Comparison of ENCODE assay signal across 10 cellular contexts in genomic region chr17:80413771-80414507, GRCh38. TPM values are rescaled to one million over a fixed set of nuclear protein-coding genes. Genes with fewer than 3 reads are reported as not detected.
DNase-seq lines count a peak whose midpoint lies in the region; ATAC-seq, FAIRE-seq and TF ChIP-seq lines count a peak whose summit lies in the region.
"Had no signal": no experiment of that assay in that cellular context is flagged by ENCODE, and none has a peak within 500 bp of the region (broad histone marks: within the 10 kb centered on the region; RNA-seq: fewer than 3 reads in every experiment).

No MANE protein-coding gene starts in this region.

- peaks cover 44% of the 10 kb centered on the region for H3K27me3 Mint-ChIP-seq in activated CD8-positive, alpha-beta memory T cell treated with anti-CD3 and anti-CD28 coated beads, Interleukin-2, amount 10 ng/mL, durations not matched to agents 7 days and 5 days
- peaks cover 29% of the 10 kb centered on the region for H3K27me3 Mint-ChIP-seq in activated T-helper 2 cell treated with anti-CD3 and anti-CD28 coated beads, Interferon-gamma antibody, Interleukin-2, Interleukin-4, amounts not matched to agents 10 μg/mL and 5 μg/mL and 100 μg/mL, durations not matched to agents 14 hours and 24 hours and 36 hours (ENCODE audit: low read depth)

- H3K36me3 ChIP-seq in keratinocyte (ENCODE audit: control insufficient read depth in 2 of 2, extremely low read depth in 1 of 2, insufficient read depth in 2 of 2, low read length in 2 of 2) (peaks cover 6 to 16% of the 10 kb centered on the region in 2 experiments), testis (ENCODE audit: low read depth, missing control alignments) (no peaks in the 10 kb centered on the region)

- ATAC-seq in activated CD8-positive, alpha-beta memory T cell treated with anti-CD3 and anti-CD28 coated beads, Interleukin-2, amount 10 ng/mL, durations not matched to agents 7 days and 5 days = no peak
- ATAC-seq in GM18517 (IDR thresholded peaks at IDR 0.05; ENCODE audit: unreplicated experiment) = no peak

- H3K4me3 Mint-ChIP-seq in activated CD8-positive, alpha-beta memory T cell treated with anti-CD3 and anti-CD28 coated beads, Interleukin-2, amount 10 ng/mL, durations not matched to agents 7 days and 5 days = peak overlapping the region; percentile 80
- H3K4me3 Mint-ChIP-seq in activated T-helper 2 cell treated with anti-CD3 and anti-CD28 coated beads, Interferon-gamma antibody, Interleukin-2, Interleukin-4, amounts not matched to agents 10 μg/mL and 5 μg/mL and 100 μg/mL, durations not matched to agents 14 hours and 24 hours and 36 hours (ENCODE audit: low read depth) = peak overlapping the region; percentile 86

- H3K27me3 ChIP-seq in keratinocyte (ENCODE audit: control insufficient read depth, extremely low read depth, insufficient read depth, low read length) (no peaks in the 10 kb centered on the region), testis (no peaks in the 10 kb centered on the region)

- intact Hi-C loops in activated T-helper 2 cell treated with anti-CD3 and anti-CD28 coated beads, Interferon-gamma antibody, Interleukin-2, Interleukin-4, amounts not matched to agents 10 μg/mL and 5 μg/mL and 100 μg/mL, durations not matched to agents 14 hours and 24 hours and 36 hours (cut with micrococcal nuclease) = loop anchor here (10.0 kb wide), 1 partner anchor 131 kb away; the partner anchor contains the start of gene RPTOR
- intact Hi-C loops in testis (cut with DNase I; ENCODE audit: low total_unique reads) = no loop called here

- peaks cover 17% of the 10 kb centered on the region for H3K4me1 Mint-ChIP-seq in activated CD8-positive, alpha-beta memory T cell treated with anti-CD3 and anti-CD28 coated beads, Interleukin-2, amount 10 ng/mL, durations not matched to agents 7 days and 5 days
- peaks cover 9% of the 10 kb centered on the region for H3K4me1 Mint-ChIP-seq in activated T-helper 2 cell treated with anti-CD3 and anti-CD28 coated beads, Interferon-gamma antibody, Interleukin-2, Interleukin-4, amounts not matched to agents 10 μg/mL and 5 μg/mL and 100 μg/mL, durations not matched to agents 14 hours and 24 hours and 36 hours (ENCODE audit: low read depth)

- peak overlapping the region; percentile 95 for H2AFZ ChIP-seq in keratinocyte (ENCODE audit: control insufficient read depth, low read length)

- TF ChIP-seq POLR2A in testis (IDR thresholded peaks at IDR 0.05) = no peak

- H3K9me3 ChIP-seq in keratinocyte (ENCODE audit: control insufficient read depth, low read depth, low read length) = no peaks in the 10 kb centered on the region
- H3K9me3 ChIP-seq in testis = no peaks in the 10 kb centered on the region

- H3K79me2 ChIP-seq in keratinocyte (ENCODE audit: control insufficient read depth, insufficient read depth, low read length) = peaks cover 25% of the 10 kb centered on the region

- H3K27ac ChIP-seq in keratinocyte (ENCODE audit: control insufficient read depth, insufficient read depth, low read length) = no peak overlapping the region
- H3K27ac ChIP-seq in testis = no peak overlapping the region

- 33 to 34% methylated on average over 26 of the region's 26 CpGs for WGBS in testis, 2 donors

- no peaks in the 10 kb centered on the region for H3K9me3 Mint-ChIP-seq in activated CD8-positive, alpha-beta memory T cell treated with anti-CD3 and anti-CD28 coated beads, Interleukin-2, amount 10 ng/mL, durations not matched to agents 7 days and 5 days (ENCODE audit: low read depth)
- no peaks in the 10 kb centered on the region for H3K9me3 Mint-ChIP-seq in activated T-helper 2 cell treated with anti-CD3 and anti-CD28 coated beads, Interferon-gamma antibody, Interleukin-2, Interleukin-4, amounts not matched to agents 10 μg/mL and 5 μg/mL and 100 μg/mL, durations not matched to agents 14 hours and 24 hours and 36 hours

- peak overlapping the region; percentile 99 for H3K4me2 ChIP-seq in keratinocyte (ENCODE audit: control insufficient read depth, extremely low read depth, insufficient read depth, low read depth, low read length)

- TF ChIP-seq CTCF in keratinocyte (optimal IDR thresholded peaks at IDR 0.05 in 1 of 3, IDR thresholded peaks at IDR 0.05 in 1 of 3, conservative IDR thresholded peaks at IDR 0.05 in 1 of 3; ENCODE audit: extremely low read depth in 1 of 3, insufficient read depth in 2 of 3, low read length in 3 of 3) = no peak
- no peak for TF ChIP-seq CTCF in testis (IDR thresholded peaks at IDR 0.05)

- H3K36me3 Mint-ChIP-seq in activated CD8-positive, alpha-beta memory T cell treated with anti-CD3 and anti-CD28 coated beads, Interleukin-2, amount 10 ng/mL, durations not matched to agents 7 days and 5 days = peaks cover 2% of the 10 kb centered on the region
- H3K36me3 Mint-ChIP-seq in activated T-helper 2 cell treated with anti-CD3 and anti-CD28 coated beads, Interferon-gamma antibody, Interleukin-2, Interleukin-4, amounts not matched to agents 10 μg/mL and 5 μg/mL and 100 μg/mL, durations not matched to agents 14 hours and 24 hours and 36 hours (ENCODE audit: low read depth) = peaks cover 10% of the 10 kb centered on the region

- FAIRE-seq in keratinocyte (lab: Jason Lieb, UNC) (no peak), HTR-8/SVneo (lab: Jason Lieb, UNC) (no peak)
- FAIRE-seq: frontal cortex had no signal

- CTCF ChIA-PET in activated CD8-positive, alpha-beta memory T cell treated with anti-CD3 and anti-CD28 coated beads, Interleukin-2, amount 10 ng/mL, durations not matched to agents 7 days and 5 days (lab: Charles Lee) = interaction anchor here (0.9 to 1.4 kb wide), 6 partner anchors 9 to 575 kb away, joined by 3 to 6 read pairs (median 3); no protein-coding TSS in a partner anchor

- H3K4me1 ChIP-seq in keratinocyte (ENCODE audit: control insufficient read depth, extremely low read depth, insufficient read depth, low read length) = peaks cover 13% of the 10 kb centered on the region
- peaks cover 15% of the 10 kb centered on the region for H3K4me1 ChIP-seq in testis

- no peak overlapping the region for H3K27ac Mint-ChIP-seq in activated CD8-positive, alpha-beta memory T cell treated with anti-CD3 and anti-CD28 coated beads, Interleukin-2, amount 10 ng/mL, durations not matched to agents 7 days and 5 days
- H3K27ac Mint-ChIP-seq in activated T-helper 2 cell treated with anti-CD3 and anti-CD28 coated beads, Interferon-gamma antibody, Interleukin-2, Interleukin-4, amounts not matched to agents 10 μg/mL and 5 μg/mL and 100 μg/mL, durations not matched to agents 14 hours and 24 hours and 36 hours = no peak overlapping the region

- H3K9ac ChIP-seq in keratinocyte (ENCODE audit: control insufficient read depth, extremely low read depth, insufficient read depth, low read length) = peak overlapping the region; percentile 97

- H3K4me3 ChIP-seq in keratinocyte (ENCODE audit: control insufficient read depth in 2 of 3, extremely low read depth in 1 of 3, insufficient read depth in 2 of 3, low read depth in 1 of 3, low read length in 3 of 3) (peak overlapping the region; percentile 74 to 97 (median 86)), testis (peak overlapping the region; percentile 86 to 98)

- no peaks in the 10 kb centered on the region for H4K20me1 ChIP-seq in keratinocyte (ENCODE audit: control insufficient read depth, extremely low read depth, insufficient read depth, low read length)

- no peak for DNase-seq in activated CD8-positive, alpha-beta memory T cell treated with anti-CD3 and anti-CD28 coated beads, Interleukin-2, amount 10 ng/mL, durations not matched to agents 7 days and 5 days
- DNase-seq in activated CD8-positive, alpha-beta memory T cell treated with anti-CD3 and anti-CD28 coated beads, Interleukin-2, amount 50 U/mL, for 4 hours = no peak
- DNase-seq in activated T-helper 2 cell treated with anti-CD3 and anti-CD28 coated beads, Interferon-gamma antibody, Interleukin-2, Interleukin-4, amounts not matched to agents 10 μg/mL and 5 μg/mL and 100 μg/mL, durations not matched to agents 14 hours and 24 hours and 36 hours (ENCODE audit: low spot score) = no peak
- DNase-seq in keratinocyte (ENCODE audit: low read depth, low spot score) (no peak), testis (no peak), COR-L47 (lab: John Stamatoyannopoulos, UW) (no peak), HTR-8/SVneo (ENCODE audit: insufficient read length, low spot score) (no peak)
- DNase-seq: Karpas-422 had no signal

- peaks cover 4% of the 10 kb centered on the region for H3K9me1 ChIP-seq in keratinocyte (ENCODE audit: control insufficient read depth, extremely low read depth, insufficient read depth, low read length)

- dilution Hi-C loops in keratinocyte (cut with MboI; ENCODE audit: extremely low pct_ligation_motif_present, low sequenced_read_pairs) = no loop called here

RNA-seq across cellular contexts. Expression of gene ENDOV, which starts 1.0 kb away (rescaled TPM):
- 10 to 100 TPM; 15.1 to 18.4 TPM for total RNA-seq in activated CD8-positive, alpha-beta memory T cell treated with anti-CD3 and anti-CD28 coated beads, Interleukin-2, amount 10 ng/mL, durations not matched to agents 7 days and 5 days
- total RNA-seq in activated T-helper 2 cell treated with anti-CD3 and anti-CD28 coated beads, Interferon-gamma antibody, Interleukin-2, Interleukin-4, amounts not matched to agents 10 μg/mL and 5 μg/mL and 100 μg/mL, durations not matched to agents 14 hours and 24 hours and 36 hours = 16.1 and 16.8 TPM in 2 replicates
- polyA plus RNA-seq in keratinocyte = 10.9 to 18.3 TPM (median 13.1 TPM) in 3 replicates
- polyA plus RNA-seq in keratinocyte (2011; ENCODE audit: low read depth) = 6.7 TPM
- polyA plus RNA-seq in keratinocyte (2011; cell fraction: cytosol; rRNA removed) = 7.8 and 17.9 TPM in 2 replicates
- polyA plus RNA-seq in keratinocyte (2011; cell fraction: nucleus; rRNA removed) = 25.5 and 33.3 TPM in 2 replicates
- 14.6 and 20.3 TPM in 2 replicates for polyA plus RNA-seq in keratinocyte (2012; ENCODE audit: low replicate concordance)
- polyA minus RNA-seq in keratinocyte = 7.5 to 23.1 TPM (median 13.4 TPM) in 3 replicates
- 16.5 TPM for polyA minus RNA-seq in keratinocyte (2011; cell fraction: cytosol; rRNA and poly(A)+ RNA removed)
- 10.2 and 18.8 TPM in 2 replicates for polyA minus RNA-seq in keratinocyte (2011; cell fraction: nucleus; rRNA and poly(A)+ RNA removed)
- total RNA-seq in testis = 10 to 100 TPM; 55.2 to 63.9 TPM
- 41.4 TPM for polyA plus RNA-seq in testis (ENCODE audit: insufficient read depth, low read depth, low replicate concordance)
